Comparison of ENCODE assay signal across 2 cellular contexts in genomic region chr9:33430942-33431341, GRCh38.
A peak's percentile ranks its signal among the peaks of the same experiment; 100 is the strongest.
TF ChIP-seq lines count a peak whose summit lies in the region.

No MANE protein-coding gene starts in this region.

TF ChIP-seq in HCT116, 20 proteins besides CTCF, POLR2A, EP300 and RAD21:
- TF ChIP-seq SP1 (IDR thresholded peaks at IDR 0.05; ENCODE audit: low read depth): no peak

TF ChIP-seq in K562, 482 proteins besides CTCF, POLR2A, EP300 and RAD21 (continues in another document):
- TF ChIP-seq RCOR1 (IDR thresholded peaks at IDR 0.05; ENCODE audit: borderline replicate concordance in 1 of 2, low read depth in 2 of 2, low read length in 2 of 2): 0 out of 4 replicates have a peak, but pooled peaks of 1 of the 2 experiments have one; percentile 9
- TF ChIP-seq ATF4 (CRISPR knock-in tag; IDR thresholded peaks at IDR 0.05): no peak
- no peak for TF ChIP-seq FOXM1 (IDR thresholded peaks at IDR 0.05; ENCODE audit: low read depth)
- TF ChIP-seq FOXM1 (CRISPR knock-in tag; IDR thresholded peaks at IDR 0.05; ENCODE audit: low read depth): no peak
- TF ChIP-seq ZBTB2 (IDR thresholded peaks at IDR 0.05): no peak
- no peak for TF ChIP-seq SMAD3 (CRISPR knock-in tag; conservative IDR thresholded peaks at IDR 0.05)
- no peak for TF ChIP-seq ASH1L (IDR thresholded peaks at IDR 0.05; ENCODE audit: borderline replicate concordance, low read depth, partially characterized antibody)
- no peak for TF ChIP-seq ZNF239 (CRISPR knock-in tag; IDR thresholded peaks at IDR 0.05)
- no peak for TF ChIP-seq ZFPM2 (CRISPR knock-in tag; IDR thresholded peaks at IDR 0.05)
- TF ChIP-seq ZNF280A (IDR thresholded peaks at IDR 0.05; ENCODE audit: low read depth, partially characterized antibody): no peak
- no peak for TF ChIP-seq NR1H2 (CRISPR knock-in tag; IDR thresholded peaks at IDR 0.05)
- TF ChIP-seq HMBOX1 (IDR thresholded peaks at IDR 0.05): 0 out of 2 replicates have a peak, but pooled peaks have one; percentile 17
- no peak for TF ChIP-seq BMI1 (IDR thresholded peaks at IDR 0.05; ENCODE audit: low read length)
- TF ChIP-seq CTBP1 (IDR thresholded peaks at IDR 0.05; ENCODE audit: borderline replicate concordance): peak; percentile 57
- peak; percentile 95 for TF ChIP-seq MEIS2 (IDR thresholded peaks at IDR 0.05; ENCODE audit: partially characterized antibody)
- TF ChIP-seq BRD9 (IDR thresholded peaks at IDR 0.05; ENCODE audit: low read depth, partially characterized antibody): no peak
- TF ChIP-seq DDX20 (tag; IDR thresholded peaks at IDR 0.05; ENCODE audit: low read depth): no peak
- no peak for TF ChIP-seq ZNF174 (CRISPR knock-in tag; IDR thresholded peaks at IDR 0.05)
- TF ChIP-seq BCLAF1 (IDR thresholded peaks at IDR 0.05; ENCODE audit: borderline replicate concordance in 1 of 2, control insufficient read depth in 1 of 2, low read depth in 2 of 2, low read length in 1 of 2): no peak
- no peak for TF ChIP-seq E4F1 (CRISPR knock-in tag; IDR thresholded peaks at IDR 0.05; ENCODE audit: borderline replicate concordance)
- TF ChIP-seq ZNF311 (CRISPR knock-in tag; IDR thresholded peaks at IDR 0.05): no peak
- TF ChIP-seq MAFG (tag; conservative IDR thresholded peaks at IDR 0.05): peak; percentile 84
- no peak for TF ChIP-seq PTRF (tag; IDR thresholded peaks at IDR 0.05)
- no peak for TF ChIP-seq SRSF3 (IDR thresholded peaks at IDR 0.05; ENCODE audit: insufficient read depth, low read length)
- TF ChIP-seq SNRNP70 (optimal IDR thresholded peaks at IDR 0.05; ENCODE audit: low read depth, low read length): no peak
- no peak for TF ChIP-seq RFX1 (IDR thresholded peaks at IDR 0.05)
- TF ChIP-seq RUNX1 (IDR thresholded peaks at IDR 0.05; ENCODE audit: low read depth): no peak
- TF ChIP-seq NEUROD1 (IDR thresholded peaks at IDR 0.05; ENCODE audit: borderline replicate concordance, low read depth, low read length, partially characterized antibody): no peak
- TF ChIP-seq PHF21A (IDR thresholded peaks at IDR 0.05; ENCODE audit: borderline replicate concordance, low read depth): no peak
- TF ChIP-seq ZNF695 (CRISPR knock-in tag; IDR thresholded peaks at IDR 0.05): no peak
- TF ChIP-seq RBM17 (IDR thresholded peaks at IDR 0.05; ENCODE audit: borderline replicate concordance, low read depth, low read length): no peak
- no peak for TF ChIP-seq IRF2 (CRISPR knock-in tag; IDR thresholded peaks at IDR 0.05)
- TF ChIP-seq NR2F6 (CRISPR knock-in tag; IDR thresholded peaks at IDR 0.05): no peak
- TF ChIP-seq ZNF143 (CRISPR knock-in tag; IDR thresholded peaks at IDR 0.05): no peak
- TF ChIP-seq MAFK (IDR thresholded peaks at IDR 0.05; ENCODE audit: low read length): peak; percentile 71
- TF ChIP-seq ZNF165 (CRISPR knock-in tag; IDR thresholded peaks at IDR 0.05; ENCODE audit: borderline replicate concordance): no peak
- TF ChIP-seq ZNF263 (CRISPR knock-in tag; IDR thresholded peaks at IDR 0.05; ENCODE audit: borderline replicate concordance): no peak
- no peak for TF ChIP-seq ZNF41 (CRISPR knock-in tag; conservative IDR thresholded peaks at IDR 0.05)
- TF ChIP-seq NKRF (IDR thresholded peaks at IDR 0.05; ENCODE audit: borderline replicate concordance): no peak
- no peak for TF ChIP-seq ZNF436 (CRISPR knock-in tag; IDR thresholded peaks at IDR 0.05)
- no peak for TF ChIP-seq MYC (IDR thresholded peaks at IDR 0.05; ENCODE audit: low read depth, low read length)
- no peak for TF ChIP-seq MYC (CRISPR knock-in tag; IDR thresholded peaks at IDR 0.05; ENCODE audit: borderline replicate concordance, low read depth)
- peak; percentile 73 for TF ChIP-seq ZNF316 (IDR thresholded peaks at IDR 0.05)
- no peak for TF ChIP-seq TAF9B (IDR thresholded peaks at IDR 0.05; ENCODE audit: partially characterized antibody)
- no peak for TF ChIP-seq ZBTB49 (CRISPR knock-in tag; IDR thresholded peaks at IDR 0.05; ENCODE audit: borderline replicate concordance)
- TF ChIP-seq ZNF12 (CRISPR knock-in tag; IDR thresholded peaks at IDR 0.05): no peak
- no peak for TF ChIP-seq POLR2G (IDR thresholded peaks at IDR 0.05; ENCODE audit: low read depth, low read length)
- no peak for TF ChIP-seq NUFIP1 (IDR thresholded peaks at IDR 0.05; ENCODE audit: partially characterized antibody)
- no peak for TF ChIP-seq HMG20B (CRISPR knock-in tag; IDR thresholded peaks at IDR 0.05)
- no peak for TF ChIP-seq MYNN (IDR thresholded peaks at IDR 0.05)
- no peak for TF ChIP-seq MYNN (CRISPR knock-in tag; IDR thresholded peaks at IDR 0.05)
- no peak for TF ChIP-seq ZZZ3 (IDR thresholded peaks at IDR 0.05)
- TF ChIP-seq C11orf30 (IDR thresholded peaks at IDR 0.05; ENCODE audit: low read depth): peak; percentile 83
- no peak for TF ChIP-seq SMARCC2 (IDR thresholded peaks at IDR 0.05; ENCODE audit: low read depth)
- no peak for TF ChIP-seq USF2 (CRISPR knock-in tag; IDR thresholded peaks at IDR 0.05)
- TF ChIP-seq ZNF133 (CRISPR knock-in tag; IDR thresholded peaks at IDR 0.05): no peak
- no peak for TF ChIP-seq TEAD4 (IDR thresholded peaks at IDR 0.05; ENCODE audit: low read length)
- TF ChIP-seq TEAD4 (CRISPR knock-in tag; IDR thresholded peaks at IDR 0.05; ENCODE audit: borderline replicate concordance): no peak
- no peak for TF ChIP-seq TRIM24 (IDR thresholded peaks at IDR 0.05)
